In the genomic region with DNA sequence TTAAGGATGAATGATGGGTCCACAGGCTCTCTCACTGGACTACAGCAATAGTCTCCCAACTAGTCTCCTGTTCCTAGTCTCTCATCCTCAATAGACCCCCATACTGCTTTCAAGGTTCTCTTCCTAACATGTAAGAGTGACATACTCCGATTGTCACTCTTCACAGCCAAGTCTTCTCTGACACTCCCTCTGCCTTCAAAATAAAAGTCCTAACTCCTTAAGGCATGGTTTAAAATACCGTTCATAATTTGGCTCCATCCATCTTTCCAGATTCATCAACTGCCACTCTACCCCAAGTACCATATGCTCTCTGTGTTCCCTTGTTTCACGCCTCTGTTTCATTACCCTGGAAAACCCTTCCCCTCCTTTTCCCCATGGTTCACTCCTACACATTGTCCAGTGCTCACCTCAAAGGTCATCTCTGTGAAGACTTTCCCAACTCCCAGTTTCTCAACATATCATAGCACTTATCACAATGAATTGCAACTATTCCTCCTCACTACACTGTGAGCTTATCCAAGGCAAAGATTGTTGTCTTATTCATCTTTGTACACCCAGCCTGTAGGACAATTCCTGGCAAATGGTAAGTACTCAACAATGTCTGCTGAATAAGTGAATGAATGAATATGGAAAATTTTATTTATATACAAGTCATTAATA, we compare ENCODE assay signal across 1 cellular context.
TF ChIP-seq lines count a peak whose summit lies in the region.

No MANE protein-coding gene starts in this region.

TF ChIP-seq in K562, 482 proteins besides CTCF, POLR2A, EP300 and RAD21:
- peak; percentile 99 for TF ChIP-seq MYNN (IDR thresholded peaks at IDR 0.05)
- peak; percentile 87 for TF ChIP-seq MYNN (CRISPR knock-in tag; IDR thresholded peaks at IDR 0.05)
- TF ChIP-seq ZBTB17 (CRISPR knock-in tag; IDR thresholded peaks at IDR 0.05): no peak
- TF ChIP-seq, protein P1, sequence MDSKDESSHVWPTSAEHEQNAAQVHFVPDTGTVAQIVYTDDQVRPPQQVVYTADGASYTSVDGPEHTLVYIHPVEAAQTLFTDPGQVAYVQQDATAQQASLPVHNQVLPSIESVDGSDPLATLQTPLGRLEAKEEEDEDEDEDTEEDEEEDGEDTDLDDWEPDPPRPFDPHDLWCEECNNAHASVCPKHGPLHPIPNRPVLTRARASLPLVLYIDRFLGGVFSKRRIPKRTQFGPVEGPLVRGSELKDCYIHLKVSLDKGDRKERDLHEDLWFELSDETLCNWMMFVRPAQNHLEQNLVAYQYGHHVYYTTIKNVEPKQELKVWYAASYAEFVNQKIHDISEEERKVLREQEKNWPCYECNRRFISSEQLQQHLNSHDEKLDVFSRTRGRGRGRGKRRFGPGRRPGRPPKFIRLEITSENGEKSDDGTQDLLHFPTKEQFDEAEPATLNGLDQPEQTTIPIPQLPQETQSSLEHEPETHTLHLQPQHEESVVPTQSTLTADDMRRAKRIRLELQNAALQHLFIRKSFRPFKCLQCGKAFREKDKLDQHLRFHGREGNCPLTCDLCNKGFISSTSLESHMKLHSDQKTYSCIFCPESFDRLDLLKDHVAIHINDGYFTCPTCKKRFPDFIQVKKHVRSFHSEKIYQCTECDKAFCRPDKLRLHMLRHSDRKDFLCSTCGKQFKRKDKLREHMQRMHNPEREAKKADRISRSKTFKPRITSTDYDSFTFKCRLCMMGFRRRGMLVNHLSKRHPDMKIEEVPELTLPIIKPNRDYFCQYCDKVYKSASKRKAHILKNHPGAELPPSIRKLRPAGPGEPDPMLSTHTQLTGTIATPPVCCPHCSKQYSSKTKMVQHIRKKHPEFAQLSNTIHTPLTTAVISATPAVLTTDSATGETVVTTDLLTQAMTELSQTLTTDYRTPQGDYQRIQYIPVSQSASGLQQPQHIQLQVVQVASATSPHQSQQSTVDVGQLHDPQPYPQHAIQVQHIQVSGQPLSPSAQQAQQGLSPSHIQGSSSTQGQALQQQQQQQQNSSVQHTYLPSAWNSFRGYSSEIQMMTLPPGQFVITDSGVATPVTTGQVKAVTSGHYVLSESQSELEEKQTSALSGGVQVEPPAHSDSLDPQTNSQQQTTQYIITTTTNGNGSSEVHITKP (IDR thresholded peaks at IDR 0.05; ENCODE audit: partially characterized antibody): peak; percentile 70
- TF ChIP-seq, protein P2, sequence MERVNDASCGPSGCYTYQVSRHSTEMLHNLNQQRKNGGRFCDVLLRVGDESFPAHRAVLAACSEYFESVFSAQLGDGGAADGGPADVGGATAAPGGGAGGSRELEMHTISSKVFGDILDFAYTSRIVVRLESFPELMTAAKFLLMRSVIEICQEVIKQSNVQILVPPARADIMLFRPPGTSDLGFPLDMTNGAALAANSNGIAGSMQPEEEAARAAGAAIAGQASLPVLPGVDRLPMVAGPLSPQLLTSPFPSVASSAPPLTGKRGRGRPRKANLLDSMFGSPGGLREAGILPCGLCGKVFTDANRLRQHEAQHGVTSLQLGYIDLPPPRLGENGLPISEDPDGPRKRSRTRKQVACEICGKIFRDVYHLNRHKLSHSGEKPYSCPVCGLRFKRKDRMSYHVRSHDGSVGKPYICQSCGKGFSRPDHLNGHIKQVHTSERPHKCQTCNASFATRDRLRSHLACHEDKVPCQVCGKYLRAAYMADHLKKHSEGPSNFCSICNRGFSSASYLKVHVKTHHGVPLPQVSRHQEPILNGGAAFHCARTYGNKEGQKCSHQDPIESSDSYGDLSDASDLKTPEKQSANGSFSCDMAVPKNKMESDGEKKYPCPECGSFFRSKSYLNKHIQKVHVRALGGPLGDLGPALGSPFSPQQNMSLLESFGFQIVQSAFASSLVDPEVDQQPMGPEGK (CRISPR knock-in tag; IDR thresholded peaks at IDR 0.05; ENCODE audit: borderline replicate concordance): no peak
- no peak for TF ChIP-seq ZBTB8A (IDR thresholded peaks at IDR 0.05; ENCODE audit: partially characterized antibody)
- TF ChIP-seq, protein P3, sequence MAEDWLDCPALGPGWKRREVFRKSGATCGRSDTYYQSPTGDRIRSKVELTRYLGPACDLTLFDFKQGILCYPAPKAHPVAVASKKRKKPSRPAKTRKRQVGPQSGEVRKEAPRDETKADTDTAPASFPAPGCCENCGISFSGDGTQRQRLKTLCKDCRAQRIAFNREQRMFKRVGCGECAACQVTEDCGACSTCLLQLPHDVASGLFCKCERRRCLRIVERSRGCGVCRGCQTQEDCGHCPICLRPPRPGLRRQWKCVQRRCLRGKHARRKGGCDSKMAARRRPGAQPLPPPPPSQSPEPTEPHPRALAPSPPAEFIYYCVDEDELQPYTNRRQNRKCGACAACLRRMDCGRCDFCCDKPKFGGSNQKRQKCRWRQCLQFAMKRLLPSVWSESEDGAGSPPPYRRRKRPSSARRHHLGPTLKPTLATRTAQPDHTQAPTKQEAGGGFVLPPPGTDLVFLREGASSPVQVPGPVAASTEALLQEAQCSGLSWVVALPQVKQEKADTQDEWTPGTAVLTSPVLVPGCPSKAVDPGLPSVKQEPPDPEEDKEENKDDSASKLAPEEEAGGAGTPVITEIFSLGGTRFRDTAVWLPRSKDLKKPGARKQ (CRISPR knock-in tag; IDR thresholded peaks at IDR 0.05): no peak
- TF ChIP-seq, protein P4, sequence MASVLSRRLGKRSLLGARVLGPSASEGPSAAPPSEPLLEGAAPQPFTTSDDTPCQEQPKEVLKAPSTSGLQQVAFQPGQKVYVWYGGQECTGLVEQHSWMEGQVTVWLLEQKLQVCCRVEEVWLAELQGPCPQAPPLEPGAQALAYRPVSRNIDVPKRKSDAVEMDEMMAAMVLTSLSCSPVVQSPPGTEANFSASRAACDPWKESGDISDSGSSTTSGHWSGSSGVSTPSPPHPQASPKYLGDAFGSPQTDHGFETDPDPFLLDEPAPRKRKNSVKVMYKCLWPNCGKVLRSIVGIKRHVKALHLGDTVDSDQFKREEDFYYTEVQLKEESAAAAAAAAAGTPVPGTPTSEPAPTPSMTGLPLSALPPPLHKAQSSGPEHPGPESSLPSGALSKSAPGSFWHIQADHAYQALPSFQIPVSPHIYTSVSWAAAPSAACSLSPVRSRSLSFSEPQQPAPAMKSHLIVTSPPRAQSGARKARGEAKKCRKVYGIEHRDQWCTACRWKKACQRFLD (CRISPR knock-in tag; IDR thresholded peaks at IDR 0.05): no peak
